ENCODE assay signal across 1 cellular context in genomic region chr7:110388451-110388850, GRCh38.
TF ChIP-seq lines count a peak whose summit lies in the region.

No MANE protein-coding gene starts in this region.

TF ChIP-seq in GM12891, 5 proteins besides CTCF, POLR2A, EP300 and RAD21:
- TF ChIP-seq POU2F2 (IDR thresholded peaks at IDR 0.05; ENCODE audit: low read depth, low read length) (no peak), POLR2AphosphoS5 (IDR thresholded peaks at IDR 0.05; ENCODE audit: low read depth, low read length) (no peak)
